In genomic region chr14:93655078-93655750, GRCh38 we compare ENCODE assay signal across 9 cellular contexts.
DNase-seq lines count a peak whose midpoint lies in the region; ATAC-seq, FAIRE-seq and TF ChIP-seq lines count a peak whose summit lies in the region.
"Had no signal": no experiment of that assay in that cellular context is flagged by ENCODE, and none has a peak within 500 bp of the region (broad histone marks: within the 10 kb centered on the region; RNA-seq: fewer than 3 reads in every experiment).

No MANE protein-coding gene starts in this region.

- H3K9me3 Mint-ChIP-seq in GM23338 = no peaks in the 10 kb centered on the region
- H3K9me3 Mint-ChIP-seq in activated T-helper 2 cell treated with anti-CD3 and anti-CD28 coated beads, Interferon-gamma antibody, Interleukin-2, Interleukin-4, amounts not matched to agents 10 μg/mL and 5 μg/mL and 100 μg/mL, durations not matched to agents 14 hours and 24 hours and 36 hours = no peaks in the 10 kb centered on the region

- ATAC-seq in GM23338 = peak; percentile 89
- ATAC-seq in HepG2 = peak; percentile 68
- ATAC-seq: mucosa of descending colon had no signal

- CTCF ChIA-PET in HepG2 (lab: Yijun Ruan, JAX; ENCODE audit: low intra/inter-chr PET ratio, low total read pairs) = interaction anchor here (0.6 to 3.0 kb wide), 5 partner anchors 81 to 281 kb away, joined by 3 to 18 read pairs (median 8); no protein-coding TSS in a partner anchor

- BruUV-seq in HepG2 (replicated peaks; lab: Mats Ljungman, UMichigan) = no TSS peak

- H2AFZ ChIP-seq in GM23338 = peak overlapping the region; percentile 2; the same call in 1 of the 2 replicates
- no peak overlapping the region for H2AFZ ChIP-seq in HepG2 (ENCODE audit: low read length)

- no peaks in the 10 kb centered on the region for H3F3A ChIP-seq in GM23338 (replicated peaks; ENCODE audit: low read depth)

- H3K36me3 ChIP-seq in GM23338 (ENCODE audit: insufficient read depth) (no peaks in the 10 kb centered on the region), bronchial epithelial cell (ENCODE audit: control insufficient read depth, insufficient read depth, low read length) (no peaks in the 10 kb centered on the region), HepG2 (replicated peaks in 1 of 2; ENCODE audit: control insufficient read depth in 1 of 2, insufficient read depth in 2 of 2, low read length in 2 of 2) (no peaks in the 10 kb centered on the region)

- no peak for TF ChIP-seq POLR2A in HepG2 (IDR thresholded peaks at IDR 0.05; ENCODE audit: insufficient read depth in 1 of 2, low read depth in 2 of 2, low read length in 2 of 2)

- no peak; the same call in 1 of the 2 replicates for TF ChIP-seq RAD21 in HepG2 (CRISPR knock-in tag; IDR thresholded peaks at IDR 0.05)

- H3K9me2 ChIP-seq in GM23338 (ENCODE audit: insufficient read depth) = no peaks in the 10 kb centered on the region

- no peaks in the 10 kb centered on the region for H3K9me3 ChIP-seq in HepG2 (ENCODE audit: low read length)
- H3K9me3 ChIP-seq: mucosa of descending colon had no signal

- 39% methylated on average over 10 of the region's 10 CpGs for WGBS in HepG2 (ENCODE audit: low lambda C conversion rate)

- H3K9ac ChIP-seq in HepG2 (ENCODE audit: insufficient read depth, low read depth, low read length) = no peak overlapping the region

- TF ChIP-seq CTCF in C4-2B (conservative IDR thresholded peaks at IDR 0.05) = peak; percentile 81
- TF ChIP-seq CTCF in GM23338 (conservative IDR thresholded peaks at IDR 0.05; ENCODE audit: low read depth in 2 of 2) = peak; percentile 73 to 82
- peak; percentile 65 for TF ChIP-seq CTCF in bronchial epithelial cell (IDR thresholded peaks at IDR 0.05; ENCODE audit: insufficient read depth, low read length, severe bottlenecking)
- TF ChIP-seq CTCF in HepG2 (CRISPR knock-in tag; IDR thresholded peaks at IDR 0.05) = peak; percentile 75

- H3K36me3 Mint-ChIP-seq in GM23338 (ENCODE audit: low read depth) = no peaks in the 10 kb centered on the region
- H3K36me3 Mint-ChIP-seq in activated T-helper 2 cell treated with anti-CD3 and anti-CD28 coated beads, Interferon-gamma antibody, Interleukin-2, Interleukin-4, amounts not matched to agents 10 μg/mL and 5 μg/mL and 100 μg/mL, durations not matched to agents 14 hours and 24 hours and 36 hours (ENCODE audit: low read depth) = no peaks in the 10 kb centered on the region

- H3K4me1 Mint-ChIP-seq in GM23338 = peaks cover 12% of the 10 kb centered on the region
- no peaks in the 10 kb centered on the region for H3K4me1 Mint-ChIP-seq in activated T-helper 2 cell treated with anti-CD3 and anti-CD28 coated beads, Interferon-gamma antibody, Interleukin-2, Interleukin-4, amounts not matched to agents 10 μg/mL and 5 μg/mL and 100 μg/mL, durations not matched to agents 14 hours and 24 hours and 36 hours (ENCODE audit: low read depth)

- FAIRE-seq in bronchial epithelial cell (lab: Jason Lieb, UNC) (no peak), HepG2 (lab: Jason Lieb, UNC) (peak; percentile 64)

- H3K79me2 ChIP-seq in GM23338 (replicated peaks; ENCODE audit: insufficient read depth) (no peaks in the 10 kb centered on the region), HepG2 (ENCODE audit: insufficient read depth, low read length) (no peaks in the 10 kb centered on the region)

- H3K4me2 ChIP-seq in GM23338 (no peak overlapping the region), HepG2 (ENCODE audit: low read depth, low read length) (no peak overlapping the region)

- POLR2A ChIA-PET in HepG2 (lab: Yijun Ruan, JAX) = no interaction called here

- DNase-seq in GM23338 (ENCODE audit: low spot score) = peak; percentile 97
- DNase-seq in NCI-H524 (lab: John Stamatoyannopoulos, UW) = peak; percentile 51 to 90
- peak; percentile 62 for DNase-seq in bronchial epithelial cell (ENCODE audit: low read depth)
- DNase-seq in HepG2 (ENCODE audit: low spot score) = peak; percentile 60
- DNase-seq in ureter (ENCODE audit: low spot score) = no peak
- DNase-seq in activated T-helper 2 cell treated with anti-CD3 and anti-CD28 coated beads, Interferon-gamma antibody, Interleukin-2, Interleukin-4, amounts not matched to agents 10 μg/mL and 5 μg/mL and 100 μg/mL, durations not matched to agents 14 hours and 24 hours and 36 hours (ENCODE audit: low spot score) = no peak
- no peak for DNase-seq in GOT3 (lab: John Stamatoyannopoulos, UW)

- no peak overlapping the region for H3K4me3 Mint-ChIP-seq in GM23338
- H3K4me3 Mint-ChIP-seq in activated T-helper 2 cell treated with anti-CD3 and anti-CD28 coated beads, Interferon-gamma antibody, Interleukin-2, Interleukin-4, amounts not matched to agents 10 μg/mL and 5 μg/mL and 100 μg/mL, durations not matched to agents 14 hours and 24 hours and 36 hours (ENCODE audit: low read depth) = no peak overlapping the region

- peaks cover 4% of the 10 kb centered on the region for H3K27me3 Mint-ChIP-seq in GM23338 (ENCODE audit: insufficient read depth, low read depth, poor library complexity)
- H3K27me3 Mint-ChIP-seq in activated T-helper 2 cell treated with anti-CD3 and anti-CD28 coated beads, Interferon-gamma antibody, Interleukin-2, Interleukin-4, amounts not matched to agents 10 μg/mL and 5 μg/mL and 100 μg/mL, durations not matched to agents 14 hours and 24 hours and 36 hours (ENCODE audit: low read depth) = peaks cover 12% of the 10 kb centered on the region

- no peaks in the 10 kb centered on the region; the same call in 1 of the 2 replicates for H3K4me1 ChIP-seq in GM23338 (ENCODE audit: insufficient read depth)
- H3K4me1 ChIP-seq in HepG2 (ENCODE audit: insufficient read depth, low read length) = no peaks in the 10 kb centered on the region

- H4K20me1 ChIP-seq in GM23338 (replicated peaks; ENCODE audit: insufficient read depth) (no peaks in the 10 kb centered on the region), HepG2 (ENCODE audit: insufficient read depth, low read length) (no peaks in the 10 kb centered on the region)

- in situ Hi-C loops in HepG2 (cut with HindIII; ENCODE audit: extremely low pct_ligation_motif_present, low pct_unique_long_range_greater_than_20kb) = loop anchor here (5.0 kb wide), 1 partner anchor 252 kb away; no protein-coding TSS in a partner anchor

- no peak for TF ChIP-seq EP300 in HepG2 (IDR thresholded peaks at IDR 0.05; ENCODE audit: low read depth in 2 of 2, low read length in 2 of 2)
- no peak for TF ChIP-seq EP300 in HepG2 (CRISPR knock-in tag; IDR thresholded peaks at IDR 0.05; ENCODE audit: borderline replicate concordance)

- no peak overlapping the region for H3K27ac Mint-ChIP-seq in GM23338
- H3K27ac Mint-ChIP-seq in activated T-helper 2 cell treated with anti-CD3 and anti-CD28 coated beads, Interferon-gamma antibody, Interleukin-2, Interleukin-4, amounts not matched to agents 10 μg/mL and 5 μg/mL and 100 μg/mL, durations not matched to agents 14 hours and 24 hours and 36 hours = no peak overlapping the region

- no peak overlapping the region for H3K4me3 ChIP-seq in GM23338
- no peak overlapping the region for H3K4me3 ChIP-seq in bronchial epithelial cell (ENCODE audit: low read depth, low read length)
- H3K4me3 ChIP-seq in HepG2 (replicated peaks in 1 of 3; ENCODE audit: insufficient read depth in 1 of 3, low read depth in 2 of 3, low read length in 3 of 3) = no peak overlapping the region
- H3K4me3 ChIP-seq: mucosa of descending colon had no signal

- H3K27me3 ChIP-seq in GM23338 (ENCODE audit: insufficient read depth) = no peaks in the 10 kb centered on the region
- no peaks in the 10 kb centered on the region for H3K27me3 ChIP-seq in bronchial epithelial cell (ENCODE audit: control insufficient read depth, insufficient read depth, low read length)
- no peaks in the 10 kb centered on the region for H3K27me3 ChIP-seq in HepG2 (ENCODE audit: control insufficient read depth in 1 of 2, insufficient read depth in 2 of 2, low read length in 2 of 2)

- no peak overlapping the region for H3K27ac ChIP-seq in C4-2B
- H3K27ac ChIP-seq in GM23338 (ENCODE audit: low read depth) = no peak overlapping the region; the same call in none of the 2 replicates
- no peak overlapping the region for H3K27ac ChIP-seq in HepG2 (ENCODE audit: extremely low read length, insufficient read depth, low read length)

- intact Hi-C loops in HepG2 (cut with micrococcal nuclease; ENCODE audit: unreplicated experiment) = loop anchor here (1.0 to 5.0 kb wide), 4 partner anchors 132 to 281 kb away; partner anchors contain the start of gene PRIMA1
- intact Hi-C loops in activated T-helper 2 cell treated with anti-CD3 and anti-CD28 coated beads, Interferon-gamma antibody, Interleukin-2, Interleukin-4, amounts not matched to agents 10 μg/mL and 5 μg/mL and 100 μg/mL, durations not matched to agents 14 hours and 24 hours and 36 hours (cut with micrococcal nuclease) = loop anchor here (1.0 kb wide), 1 partner anchor 238 kb away; no protein-coding TSS in a partner anchor

TF ChIP-seq in GM23338, 12 proteins besides CTCF, POLR2A, EP300 and RAD21 (continues in another document):
- TF ChIP-seq, protein P1, sequence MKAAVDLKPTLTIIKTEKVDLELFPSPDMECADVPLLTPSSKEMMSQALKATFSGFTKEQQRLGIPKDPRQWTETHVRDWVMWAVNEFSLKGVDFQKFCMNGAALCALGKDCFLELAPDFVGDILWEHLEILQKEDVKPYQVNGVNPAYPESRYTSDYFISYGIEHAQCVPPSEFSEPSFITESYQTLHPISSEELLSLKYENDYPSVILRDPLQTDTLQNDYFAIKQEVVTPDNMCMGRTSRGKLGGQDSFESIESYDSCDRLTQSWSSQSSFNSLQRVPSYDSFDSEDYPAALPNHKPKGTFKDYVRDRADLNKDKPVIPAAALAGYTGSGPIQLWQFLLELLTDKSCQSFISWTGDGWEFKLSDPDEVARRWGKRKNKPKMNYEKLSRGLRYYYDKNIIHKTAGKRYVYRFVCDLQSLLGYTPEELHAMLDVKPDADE (IDR thresholded peaks at IDR 0.05) = no peak

TF ChIP-seq in HepG2, 621 proteins besides CTCF, POLR2A, EP300 and RAD21:
- TF ChIP-seq TSC22D2 (CRISPR knock-in tag; IDR thresholded peaks at IDR 0.05; ENCODE audit: borderline replicate concordance) (0 out of 2 replicates have a peak, but pooled peaks have one; percentile 22), ARHGAP35 (CRISPR knock-in tag; IDR thresholded peaks at IDR 0.05; ENCODE audit: borderline replicate concordance) (no peak), STAG1 (CRISPR knock-in tag; IDR thresholded peaks at IDR 0.05) (peak; percentile 86), ZNF225 (CRISPR knock-in tag; IDR thresholded peaks at IDR 0.05) (no peak), SMC3 (IDR thresholded peaks at IDR 0.05; ENCODE audit: low read length) (peak; percentile 74)
TF ChIP-seq in HepG2: peak in this region for 3.

Comparison
In these comparisons a context has a peak if more than half of its experiments do, and no peak if none do; other contexts are left out.
1. DNase-seq: peak in GM23338 (single experiment), NCI-H524 (2 of 2), bronchial epithelial cell (single experiment) and HepG2 (single experiment); none in ureter (single experiment), activated T-helper 2 cell treated with anti-CD3 and anti-CD28 coated beads, Interferon-gamma antibody, Interleukin-2, Interleukin-4, amounts not matched to agents 10 μg/mL and 5 μg/mL and 100 μg/mL, durations not matched to agents 14 hours and 24 hours and 36 hours (single experiment) and GOT3 (single experiment).
2. Peak in every context shown above with its lines, with median percentiles within 50 percentile points of each other: CTCF ChIP-seq.